ENCODE assay signal across 8 cellular contexts in the genomic region with DNA sequence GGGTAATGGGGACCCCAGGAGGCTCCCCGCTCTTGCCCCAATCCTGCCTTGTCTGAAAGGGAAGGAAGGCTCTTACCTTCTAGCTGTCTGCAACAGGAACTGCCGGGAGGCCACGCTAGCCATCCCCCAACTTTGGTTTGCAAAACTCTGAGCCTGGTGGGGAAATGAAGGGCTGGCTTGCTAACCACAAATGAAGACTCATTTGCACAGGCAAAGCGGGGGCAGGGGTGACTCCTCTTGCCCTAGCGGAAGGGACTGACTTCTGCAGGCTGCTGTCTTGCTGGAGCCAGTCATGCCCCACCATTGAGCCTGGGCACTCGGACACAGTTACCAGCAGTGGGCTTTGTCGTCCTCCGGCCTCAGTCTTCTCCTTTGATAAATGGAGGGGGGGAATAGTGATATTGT. TPM values are rescaled to one million over a fixed set of nuclear protein-coding genes. Genes with fewer than 3 reads are reported as not detected.
DNase-seq lines count a peak whose midpoint lies in the region; ATAC-seq, FAIRE-seq and TF ChIP-seq lines count a peak whose summit lies in the region.

No MANE protein-coding gene starts in this region.

- no peaks in the 10 kb centered on the region for H3K27me3 ChIP-seq in iPS-20b (ENCODE audit: insufficient read depth, low read length)

- H3K4me1 ChIP-seq in iPS-20b (ENCODE audit: insufficient read depth, low read length) = peaks cover 6% of the 10 kb centered on the region

- peak overlapping the region; percentile 37 for H3K27ac Mint-ChIP-seq in activated CD8-positive, alpha-beta T cell treated with anti-CD3 and anti-CD28 coated beads for 36 hours
- peak overlapping the region; percentile 92 for H3K27ac Mint-ChIP-seq in stimulated activated naive B cell treated with anti-CD40 and anti-IgM and Interleukin-4, amounts not matched to agents 10 μg/mL and 1 μg/mL and 100 μg/mL, for 72 hours
- H3K27ac Mint-ChIP-seq in osteocyte (ENCODE audit: unreplicated experiment) = no peak overlapping the region

- CTCF ChIA-PET in activated CD8-positive, alpha-beta T cell treated with anti-CD3 and anti-CD28 coated beads for 36 hours (lab: Charles Lee) = interaction anchor here (0.7 kb wide), 1 partner anchor 210 kb away, joined by 3 read pairs; no protein-coding TSS in a partner anchor

- intact Hi-C loops in activated CD8-positive, alpha-beta T cell treated with anti-CD3 and anti-CD28 coated beads for 36 hours (cut with micrococcal nuclease) = no loop called here

- no peak overlapping the region for H3K4me3 Mint-ChIP-seq in activated CD8-positive, alpha-beta T cell treated with anti-CD3 and anti-CD28 coated beads for 36 hours
- peak overlapping the region; percentile 65 to 76 for H3K4me3 Mint-ChIP-seq in stimulated activated naive B cell treated with anti-CD40 and anti-IgM and Interleukin-4, amounts not matched to agents 10 μg/mL and 1 μg/mL and 100 μg/mL, for 72 hours
- no peak overlapping the region for H3K4me3 Mint-ChIP-seq in osteocyte (ENCODE audit: unreplicated experiment)

- peak; percentile 53 for TF ChIP-seq CTCF in activated CD8-positive, alpha-beta T cell treated with anti-CD3 and anti-CD28 coated beads for 36 hours (IDR thresholded peaks at IDR 0.05)
- TF ChIP-seq CTCF in osteocyte (IDR thresholded peaks at IDR 0.05) = no peak

- no peak for FAIRE-seq in HTR-8/SVneo (lab: Jason Lieb, UNC)

- H3K36me3 Mint-ChIP-seq in activated CD8-positive, alpha-beta T cell treated with anti-CD3 and anti-CD28 coated beads for 36 hours (ENCODE audit: low read depth) = no peaks in the 10 kb centered on the region
- H3K36me3 Mint-ChIP-seq in stimulated activated naive B cell treated with anti-CD40 and anti-IgM and Interleukin-4, amounts not matched to agents 10 μg/mL and 1 μg/mL and 100 μg/mL, for 72 hours = peaks cover 29 to 56% of the 10 kb centered on the region in 2 donors
- no peaks in the 10 kb centered on the region for H3K36me3 Mint-ChIP-seq in osteocyte (ENCODE audit: unreplicated experiment)

- no peaks in the 10 kb centered on the region for H3K36me3 ChIP-seq in iPS-20b (ENCODE audit: insufficient read depth, low read depth, low read length)

- POLR2A ChIA-PET in activated CD8-positive, alpha-beta T cell treated with anti-CD3 and anti-CD28 coated beads for 36 hours (lab: Charles Lee) = no interaction called here

- H3K9me3 ChIP-seq in iPS-20b (ENCODE audit: insufficient read depth, low read depth, low read length) = no peaks in the 10 kb centered on the region

- H3K27ac ChIP-seq in iPS-20b (ENCODE audit: low read length) = no peak overlapping the region

- DNase-seq in GDM1 (lab: John Stamatoyannopoulos, UW) = peak; percentile 75
- DNase-seq in activated CD8-positive, alpha-beta T cell treated with anti-CD3 and anti-CD28 coated beads for 36 hours = peak; percentile 89
- DNase-seq in stimulated activated naive B cell treated with anti-CD40 and anti-IgM and Interleukin-4, amounts not matched to agents 10 μg/mL and 1 μg/mL and 100 μg/mL, for 72 hours = peak; percentile 78
- DNase-seq in osteocyte (ENCODE audit: extremely low spot score, unreplicated experiment) = no peak
- DNase-seq in HTR-8/SVneo (ENCODE audit: insufficient read length, low spot score) = no peak

- no peaks in the 10 kb centered on the region for H3K9me3 Mint-ChIP-seq in activated CD8-positive, alpha-beta T cell treated with anti-CD3 and anti-CD28 coated beads for 36 hours
- no peaks in the 10 kb centered on the region for H3K9me3 Mint-ChIP-seq in stimulated activated naive B cell treated with anti-CD40 and anti-IgM and Interleukin-4, amounts not matched to agents 10 μg/mL and 1 μg/mL and 100 μg/mL, for 72 hours
- H3K9me3 Mint-ChIP-seq in osteocyte (ENCODE audit: unreplicated experiment) = no peaks in the 10 kb centered on the region

- H3K4me1 Mint-ChIP-seq in activated CD8-positive, alpha-beta T cell treated with anti-CD3 and anti-CD28 coated beads for 36 hours (ENCODE audit: low read depth) = peaks cover 23% of the 10 kb centered on the region
- H3K4me1 Mint-ChIP-seq in stimulated activated naive B cell treated with anti-CD40 and anti-IgM and Interleukin-4, amounts not matched to agents 10 μg/mL and 1 μg/mL and 100 μg/mL, for 72 hours = peaks cover 75 to 93% of the 10 kb centered on the region in 2 donors
- H3K4me1 Mint-ChIP-seq in osteocyte (ENCODE audit: unreplicated experiment) = no peaks in the 10 kb centered on the region

- peak overlapping the region; percentile 24; the same call in 1 of the 2 replicates for H3K9ac ChIP-seq in iPS-20b (ENCODE audit: low read depth, low read length)

- H3K4me3 ChIP-seq in iPS-20b (ENCODE audit: low read length) = no peak overlapping the region

- peak; percentile 53 for ATAC-seq in GM19468 (IDR thresholded peaks at IDR 0.05; ENCODE audit: extremely low read depth, unreplicated experiment)
- ATAC-seq in HG03521 (IDR thresholded peaks at IDR 0.05; ENCODE audit: unreplicated experiment) = peak; percentile 70
- ATAC-seq in activated CD8-positive, alpha-beta T cell treated with anti-CD3 and anti-CD28 coated beads for 36 hours = peak; percentile 98
- ATAC-seq in stimulated activated naive B cell treated with anti-CD40 and anti-IgM and Interleukin-4, amounts not matched to agents 10 μg/mL and 1 μg/mL and 100 μg/mL, for 72 hours (replicated peaks) = peak; percentile 82 to 84

- H3K27me3 Mint-ChIP-seq in activated CD8-positive, alpha-beta T cell treated with anti-CD3 and anti-CD28 coated beads for 36 hours = no peaks in the 10 kb centered on the region
- H3K27me3 Mint-ChIP-seq in stimulated activated naive B cell treated with anti-CD40 and anti-IgM and Interleukin-4, amounts not matched to agents 10 μg/mL and 1 μg/mL and 100 μg/mL, for 72 hours = no peaks in the 10 kb centered on the region
- peaks cover 4% of the 10 kb centered on the region for H3K27me3 Mint-ChIP-seq in osteocyte (ENCODE audit: unreplicated experiment)

RNA-seq across cellular contexts. Expression of a gene that starts 52.6 kb away (rescaled TPM):
- total RNA-seq in activated CD8-positive, alpha-beta T cell treated with anti-CD3 and anti-CD28 coated beads for 36 hours = 10 to 100 TPM; 12.7 to 13.7 TPM
- 0.16 TPM in 1 of 2 replicates, not detected in the other for total RNA-seq in osteocyte

Comparison
In these comparisons a context has a peak if more than half of its experiments do, and no peak if none do; other contexts are left out.
1. DNase-seq: peak in GDM1 (single experiment), activated CD8-positive, alpha-beta T cell treated with anti-CD3 and anti-CD28 coated beads for 36 hours (single experiment) and stimulated activated naive B cell treated with anti-CD40 and anti-IgM and Interleukin-4, amounts not matched to agents 10 μg/mL and 1 μg/mL and 100 μg/mL, for 72 hours (single experiment); none in osteocyte (single experiment) and HTR-8/SVneo (single experiment).
2. H3K4me3 Mint-ChIP-seq: peak in stimulated activated naive B cell treated with anti-CD40 and anti-IgM and Interleukin-4, amounts not matched to agents 10 μg/mL and 1 μg/mL and 100 μg/mL, for 72 hours (2 of 2); none in activated CD8-positive, alpha-beta T cell treated with anti-CD3 and anti-CD28 coated beads for 36 hours (single experiment) and osteocyte (single experiment).
3. RNA of a gene that starts 52.6 kb away (total RNA-seq): 12.7 to 13.7 TPM in activated CD8-positive, alpha-beta T cell treated with anti-CD3 and anti-CD28 coated beads for 36 hours; 0.16 TPM in osteocyte; every median in the first group is over 10 times any median in the second.
4. Peak in every context shown above with its lines, with median percentiles within 50 percentile points of each other: ATAC-seq.